Comparison of ENCODE assay signal across 30 cellular contexts in the genomic region with DNA sequence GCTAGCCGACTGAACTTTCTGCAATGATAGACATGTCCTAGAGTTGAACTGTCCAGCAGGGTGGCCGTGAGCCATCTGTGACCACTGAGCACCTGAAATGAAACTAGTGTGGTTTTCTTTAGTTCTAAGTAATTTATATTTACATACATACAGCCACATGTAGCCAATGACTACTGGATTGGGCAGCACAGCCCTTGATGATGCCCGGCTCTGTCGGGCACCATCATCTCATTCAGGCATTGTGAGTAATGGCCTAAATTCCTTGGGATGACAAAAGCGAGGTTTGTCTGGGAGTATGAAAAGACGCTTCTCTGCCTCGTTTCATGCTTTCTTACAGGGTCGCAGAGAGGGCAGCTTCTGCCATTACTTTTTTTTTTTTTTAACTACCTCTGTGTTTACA.
DNase-seq lines count a peak whose midpoint lies in the region; ATAC-seq, FAIRE-seq and TF ChIP-seq lines count a peak whose summit lies in the region.
"Had no signal": no experiment of that assay in that cellular context is flagged by ENCODE, and none has a peak within 500 bp of the region (broad histone marks: within the 10 kb centered on the region; RNA-seq: fewer than 3 reads in every experiment).

No MANE protein-coding gene starts in this region.

- H2AFZ ChIP-seq in MM.1S (ENCODE audit: low read length) = no peak overlapping the region
- no peak overlapping the region for H2AFZ ChIP-seq in GM12878 (ENCODE audit: control insufficient read depth, low read depth, low read length)
- H2AFZ ChIP-seq: GM23338 had no signal

- no peaks in the 10 kb centered on the region for H3K36me3 Mint-ChIP-seq in effector memory CD8-positive, alpha-beta T cell (ENCODE audit: insufficient read depth)
- H3K36me3 Mint-ChIP-seq: activated CD8-positive, alpha-beta memory T cell treated with anti-CD3 and anti-CD28 coated beads, Interleukin-2, amount 10 ng/mL, durations not matched to agents 7 days and 5 days; activated naive CD4-positive, alpha-beta T cell treated with anti-CD3 and anti-CD28 coated beads, Interleukin-2, amount 50 U/mL, for 24 hours had no signal

- no TSS peak for BruUV-seq in GM12878 (replicated peaks; lab: Mats Ljungman, UMichigan)

- ATAC-seq in GM12878 (peak; percentile 35; the same call in 2 of the 3 replicates), HG03095 (IDR thresholded peaks at IDR 0.05; ENCODE audit: unreplicated experiment) (no peak)
- ATAC-seq in effector memory CD8-positive, alpha-beta T cell (replicated peaks) = no peak
- ATAC-seq: activated CD8-positive, alpha-beta memory T cell treated with anti-CD3 and anti-CD28 coated beads, Interleukin-2, amount 10 ng/mL, durations not matched to agents 7 days and 5 days; GM23338; HepG2; Panc1 had no signal

- H3K27ac ChIP-seq in MM.1S (ENCODE audit: low read length) (no peak overlapping the region), GM12878 (ENCODE audit: control insufficient read depth, insufficient read depth) (no peak overlapping the region), mucosa of rectum (ENCODE audit: low read depth in 2 of 2, low read length in 2 of 2) (peak overlapping the region; percentile 67 to 78)
- H3K27ac ChIP-seq: esophagus muscularis mucosa, SK-N-MC, VCaP had no signal

- no peak overlapping the region for H3K4me2 ChIP-seq in MM.1S (ENCODE audit: low read depth, low read length)
- no peak overlapping the region for H3K4me2 ChIP-seq in GM12878 (ENCODE audit: control insufficient read depth, insufficient read depth)
- H3K4me2 ChIP-seq: GM23338, smooth muscle cell had no signal

- no peak for TF ChIP-seq RAD21 in GM12878 (IDR thresholded peaks at IDR 0.05; ENCODE audit: insufficient read depth, low read depth, low read length)

- no peaks in the 10 kb centered on the region for H3K9me2 ChIP-seq in MM.1S (replicated peaks; ENCODE audit: insufficient read depth, low read length)

- TF ChIP-seq POLR2A in GM12878 (IDR thresholded peaks at IDR 0.05; ENCODE audit: low read depth, low read length) = no peak

- H3K4me3 ChIP-seq in MM.1S (ENCODE audit: low read length) (no peak overlapping the region), GM12878 (no peak overlapping the region), mucosa of rectum (ENCODE audit: low read length in 2 of 2) (no peak overlapping the region)
- H3K4me3 ChIP-seq: esophagus muscularis mucosa, GM23338, SK-N-MC, smooth muscle cell had no signal

- H3K9me3 Mint-ChIP-seq in effector memory CD8-positive, alpha-beta T cell = no peaks in the 10 kb centered on the region
- H3K9me3 Mint-ChIP-seq: activated CD4-positive, alpha-beta T cell treated with anti-CD3 and anti-CD28 coated beads, Interleukin-2, amount 10 ng/mL, durations not matched to agents 24 days and 14 days; activated naive CD4-positive, alpha-beta T cell treated with anti-CD3 and anti-CD28 coated beads, Interleukin-2, amount 50 U/mL, for 24 hours; activated T-helper 1 cell treated with anti-CD3 and anti-CD28 coated beads, Interleukin-12 subunit alpha, Interleukin-12 subunit beta, Interleukin-2, Interleukin-4 antibody, amounts not matched to agents 30 ng/mL and 10 ng/mL and 1 ng/mL, durations not matched to agents 14 hours and 24 hours and 36 hours; GM23338 had no signal

- H3K4me3 Mint-ChIP-seq in effector memory CD8-positive, alpha-beta T cell = no peak overlapping the region
- H3K4me3 Mint-ChIP-seq: activated CD4-positive, alpha-beta T cell treated with anti-CD3 and anti-CD28 coated beads, Interleukin-2, amount 10 ng/mL, durations not matched to agents 24 days and 14 days; activated CD8-positive, alpha-beta memory T cell treated with anti-CD3 and anti-CD28 coated beads, Interleukin-2, amount 10 ng/mL, durations not matched to agents 7 days and 5 days; activated naive CD4-positive, alpha-beta T cell treated with anti-CD3 and anti-CD28 coated beads, Interleukin-2, amount 50 U/mL, for 24 hours; activated T-helper 1 cell treated with anti-CD3 and anti-CD28 coated beads, Interleukin-12 subunit alpha, Interleukin-12 subunit beta, Interleukin-2, Interleukin-4 antibody, amounts not matched to agents 30 ng/mL and 10 ng/mL and 1 ng/mL, durations not matched to agents 14 hours and 24 hours and 36 hours; B cell; GM23338 had no signal

- H3K27me3 ChIP-seq in MM.1S (replicated peaks; ENCODE audit: insufficient read depth, low read length) (no peaks in the 10 kb centered on the region), GM12878 (replicated peaks in 1 of 2; ENCODE audit: control insufficient read depth in 2 of 2, insufficient read depth in 2 of 2, low read length in 1 of 2) (peaks cover 0 to 5% of the 10 kb centered on the region in 2 experiments; a peak in 2 of 4 replicates), mucosa of rectum (ENCODE audit: control insufficient read depth in 2 of 2, insufficient read depth in 2 of 2, low read length in 2 of 2) (no peaks in the 10 kb centered on the region)
- H3K27me3 ChIP-seq: esophagus muscularis mucosa had no signal

- SMC1A ChIA-PET in GM12878 (lab: Charles Lee; ENCODE audit: uncharacterized antibody, unreplicated experiment) = no interaction called here

- TF ChIP-seq CTCF in MM.1S (IDR thresholded peaks at IDR 0.05; ENCODE audit: low read length) (no peak), GM12878 (IDR thresholded peaks at IDR 0.05 in 2 of 3, conservative IDR thresholded peaks at IDR 0.05 in 1 of 3; ENCODE audit: control insufficient read depth in 2 of 3, extremely low read depth in 1 of 3, insufficient read depth in 1 of 3, low read depth in 3 of 3, low read length in 3 of 3) (no peak), GM13977 (IDR thresholded peaks at IDR 0.05; ENCODE audit: extremely low read depth, insufficient read depth, missing control alignments) (no peak)

- RAD21 ChIA-PET in GM12878 (lab: Charles Lee; ENCODE audit: unreplicated experiment) = no interaction called here

- TF ChIP-seq EP300 in GM12878 (IDR thresholded peaks at IDR 0.05; ENCODE audit: borderline replicate concordance in 1 of 2, control insufficient read depth in 1 of 2, low read depth in 2 of 2, low read length in 2 of 2) = no peak

- CTCF ChIA-PET in GM12878 (lab: Yijun Ruan, JAX) = no interaction called here

- intact Hi-C loops in GM12878 (cut with micrococcal nuclease; ENCODE audit: unreplicated experiment) = no loop called here

- in situ Hi-C loops in GM12878 (cut with MboI) = no loop called here
- in situ Hi-C loops in GM13977 (cut with MboI; ENCODE audit: low pct_unique_long_range_greater_than_20kb, low sequenced_read_pairs, unreplicated experiment) = no loop called here

- H3K9ac ChIP-seq in MM.1S (ENCODE audit: low read length) (no peak overlapping the region), GM12878 (ENCODE audit: control insufficient read depth, insufficient read depth, low read length) (no peak overlapping the region), mucosa of rectum (ENCODE audit: low read depth in 1 of 2, low read length in 2 of 2) (peak overlapping the region in 1 of 2 donors; percentile 51)

- DNase-seq in A172 (ENCODE audit: low spot score) = peak; percentile 48
- peak; percentile 13 for DNase-seq in MM.1S
- no peak for DNase-seq in GM12878 (ENCODE audit: low read depth, low spot score)
- DNase-seq in NOMO-1 treated with dmso at 0.1 percent for 144 hours (lab: John Stamatoyannopoulos, UW; ENCODE audit: unreplicated experiment) = no peak
- no peak for DNase-seq in GM13977 (ENCODE audit: low spot score)
- DNase-seq in effector memory CD8-positive, alpha-beta T cell = no peak
- DNase-seq: 8988T; activated CD4-positive, alpha-beta T cell treated with anti-CD3 and anti-CD28 coated beads, Interleukin-2, amount 10 ng/mL, durations not matched to agents 24 days and 14 days; activated CD8-positive, alpha-beta memory T cell treated with anti-CD3 and anti-CD28 coated beads, Interleukin-2, amount 10 ng/mL, durations not matched to agents 7 days and 5 days; anterior cingulate cortex; COR-L47; NCI-H1436 treated with DMSO at 0.1 percent for 48 hours; NCI-H774; nucleus accumbens; stimulated activated CD4-positive, alpha-beta T cell treated with anti-CD3 and anti-CD28 coated beads, Interleukin-2, amount 100 ng/mL, for 48 hours; stimulated activated naive CD4-positive, alpha-beta T cell treated with Interleukin-2 at 50 U/mL for 16 hours; T-helper 2 cell had no signal

- POLR2A ChIA-PET in GM12878 (lab: Charles Lee) = interaction anchor here (0.5 kb wide), 1 partner anchor 41 kb away, joined by 5 read pairs; no protein-coding TSS in a partner anchor

- 62% methylated on average over 8 of the region's 8 CpGs for WGBS in GM12878 (ENCODE audit: insufficient coverage, insufficient replicate concordance, low lambda C conversion rate, missing lambda C conversion rate)

- FAIRE-seq in GM12878 (lab: Jason Lieb, UNC) = no peak
- FAIRE-seq: HepG2, keratinocyte had no signal

- H3K27ac Mint-ChIP-seq in effector memory CD8-positive, alpha-beta T cell = no peak overlapping the region
- H3K27ac Mint-ChIP-seq: activated CD4-positive, alpha-beta T cell treated with anti-CD3 and anti-CD28 coated beads, Interleukin-2, amount 10 ng/mL, durations not matched to agents 24 days and 14 days; activated CD8-positive, alpha-beta memory T cell treated with anti-CD3 and anti-CD28 coated beads, Interleukin-2, amount 10 ng/mL, durations not matched to agents 7 days and 5 days; activated naive CD4-positive, alpha-beta T cell treated with anti-CD3 and anti-CD28 coated beads, Interleukin-2, amount 50 U/mL, for 24 hours; activated T-helper 1 cell treated with anti-CD3 and anti-CD28 coated beads, Interleukin-12 subunit alpha, Interleukin-12 subunit beta, Interleukin-2, Interleukin-4 antibody, amounts not matched to agents 30 ng/mL and 10 ng/mL and 1 ng/mL, durations not matched to agents 14 hours and 24 hours and 36 hours; B cell; GM23338 had no signal

- no peaks in the 10 kb centered on the region for H3K4me1 Mint-ChIP-seq in effector memory CD8-positive, alpha-beta T cell (ENCODE audit: low read depth in 2 of 2)
- H3K4me1 Mint-ChIP-seq: activated CD4-positive, alpha-beta T cell treated with anti-CD3 and anti-CD28 coated beads, Interleukin-2, amount 10 ng/mL, durations not matched to agents 24 days and 14 days; activated CD8-positive, alpha-beta memory T cell treated with anti-CD3 and anti-CD28 coated beads, Interleukin-2, amount 10 ng/mL, durations not matched to agents 7 days and 5 days; activated naive CD4-positive, alpha-beta T cell treated with anti-CD3 and anti-CD28 coated beads, Interleukin-2, amount 50 U/mL, for 24 hours had no signal

- no peaks in the 10 kb centered on the region for H3F3A ChIP-seq in MM.1S (ENCODE audit: insufficient read depth, low read length)

- H3K27me3 Mint-ChIP-seq in effector memory CD8-positive, alpha-beta T cell = peaks cover 0 to 35% of the 10 kb centered on the region in 2 donors
- H3K27me3 Mint-ChIP-seq: activated naive CD4-positive, alpha-beta T cell treated with anti-CD3 and anti-CD28 coated beads, Interleukin-2, amount 50 U/mL, for 24 hours; B cell had no signal

- H3K79me2 ChIP-seq in MM.1S (ENCODE audit: low read length) = no peaks in the 10 kb centered on the region
- H3K79me2 ChIP-seq in GM12878 (ENCODE audit: control insufficient read depth, insufficient read depth, low read length) = no peaks in the 10 kb centered on the region

- H3K36me3 ChIP-seq in MM.1S (replicated peaks; ENCODE audit: insufficient read depth, low read length) (no peaks in the 10 kb centered on the region), GM12878 (ENCODE audit: control insufficient read depth in 2 of 2, insufficient read depth in 2 of 2, low read length in 1 of 2) (no peaks in the 10 kb centered on the region), mucosa of rectum (ENCODE audit: control insufficient read depth in 2 of 2, insufficient read depth in 2 of 2, low read length in 2 of 2) (no peaks in the 10 kb centered on the region)
- H3K36me3 ChIP-seq: esophagus muscularis mucosa had no signal

- H3K4me1 ChIP-seq in MM.1S (ENCODE audit: low read length) (peaks cover 8% of the 10 kb centered on the region), GM12878 (ENCODE audit: control insufficient read depth, insufficient read depth, low read length) (no peaks in the 10 kb centered on the region), mucosa of rectum (ENCODE audit: control insufficient read depth in 2 of 2, insufficient read depth in 2 of 2, low read length in 2 of 2) (peaks cover 11 to 37% of the 10 kb centered on the region in 2 donors)

- H3K9me3 ChIP-seq in MM.1S (replicated peaks; ENCODE audit: insufficient read depth, low read length) (no peaks in the 10 kb centered on the region), GM12878 (replicated peaks; ENCODE audit: control insufficient read depth, insufficient read depth, low read length) (no peaks in the 10 kb centered on the region), mucosa of rectum (ENCODE audit: control insufficient read depth in 2 of 2, low read length in 2 of 2) (no peaks in the 10 kb centered on the region)

- H4K20me1 ChIP-seq in MM.1S (ENCODE audit: insufficient read depth, low read length) = no peaks in the 10 kb centered on the region
- H4K20me1 ChIP-seq in GM12878 (ENCODE audit: control insufficient read depth, insufficient read depth) = no peaks in the 10 kb centered on the region

Comparison
In these comparisons a context has a peak if more than half of its experiments do, and no peak if none do; other contexts are left out.
1. DNase-seq: peak in A172 (single experiment) and MM.1S (single experiment); none in GM12878 (single experiment), NOMO-1 treated with dmso at 0.1 percent for 144 hours (single experiment), GM13977 (single experiment) and effector memory CD8-positive, alpha-beta T cell (0 of 3).
2. H3K27ac ChIP-seq: peak in mucosa of rectum (2 of 2); none in MM.1S (single experiment) and GM12878 (single experiment).